22 cellular contexts compared by ENCODE assay signal in genomic region chr11:69187540-69188065, GRCh38. TPM values are rescaled to one million over a fixed set of nuclear protein-coding genes. Genes with fewer than 3 reads are reported as not detected.
"Had no signal": no experiment of that assay in that cellular context is flagged by ENCODE, and none has a peak within 500 bp of the region (broad histone marks: within the 10 kb centered on the region; RNA-seq: fewer than 3 reads in every experiment).

No MANE protein-coding gene starts in this region.

- H3K4me1 ChIP-seq: colonic mucosa, esophagus squamous epithelium, gastrocnemius medialis, left lung, lower lobe of right lung had no signal

- H3K27me3 ChIP-seq: colonic mucosa, left lung had no signal

- H3K4me3 ChIP-seq: colonic mucosa, esophagus squamous epithelium, gastrocnemius medialis, heart right ventricle, left lung, lower lobe of right lung, mucosa of descending colon had no signal

- DNase-seq: colonic mucosa; cortex of kidney; effector CD8-positive, alpha-beta T cell; effector memory CD8-positive, alpha-beta T cell; endodermal cell; erythroblast; esophagus squamous epithelium; foreskin fibroblast; foreskin melanocyte; gastrocnemius medialis; glutamatergic neuron; head of caudate nucleus; heart right ventricle; hippocampal formation; left cardiac atrium; left lung; left ventricle myocardium superior; lower lobe of right lung; mesenchymal stem cell; mucosa of descending colon had no signal

- H3K9me3 ChIP-seq: colonic mucosa, gastrocnemius medialis, lower lobe of right lung had no signal

- H3K27ac ChIP-seq: colonic mucosa, epithelial cell of prostate, esophagus squamous epithelium, gastrocnemius medialis, heart right ventricle, left lung, lower lobe of right lung had no signal

- H3K36me3 ChIP-seq: colonic mucosa, esophagus squamous epithelium, gastrocnemius medialis, heart right ventricle, left lung, lower lobe of right lung had no signal

- ATAC-seq: effector memory CD8-positive, alpha-beta T cell; gastrocnemius medialis; heart right ventricle; left cardiac atrium; left lung; left ventricle myocardium superior; lower lobe of right lung; mucosa of descending colon had no signal

RNA-seq across cellular contexts. Expression of gene SMIM38, which starts 31.9 kb away (rescaled TPM):
- polyA plus RNA-seq: keratinocyte had no signal
